11 cellular contexts compared by ENCODE assay signal in genomic region chr13:73325351-73326214, GRCh38.
DNase-seq lines count a peak whose midpoint lies in the region; ATAC-seq and TF ChIP-seq lines count a peak whose summit lies in the region.
"Had no signal": no experiment of that assay in that cellular context is flagged by ENCODE, and none has a peak within 500 bp of the region (broad histone marks: within the 10 kb centered on the region; RNA-seq: fewer than 3 reads in every experiment).

No MANE protein-coding gene starts in this region.

- no peaks in the 10 kb centered on the region for H3K9me2 ChIP-seq in MM.1S (replicated peaks; ENCODE audit: insufficient read depth, low read length)

- H3F3A ChIP-seq in MM.1S (ENCODE audit: insufficient read depth, low read length) = no peaks in the 10 kb centered on the region

- no peak overlapping the region for H3K4me3 ChIP-seq in MM.1S (ENCODE audit: low read length)

- H3K4me2 ChIP-seq in MM.1S (ENCODE audit: low read depth, low read length) = no peak overlapping the region

- no peak for TF ChIP-seq CTCF in MM.1S (IDR thresholded peaks at IDR 0.05; ENCODE audit: low read length)

- DNase-seq in Caki2 (ENCODE audit: low read depth) (peak; percentile 92), iris pigment epithelial cell (ENCODE audit: low read depth) (peak; percentile 42), MM.1S (no peak), retina (no peak), HuH-7.5 (ENCODE audit: low spot score) (no peak)
- no peak for DNase-seq in activated T-cell treated with anti-CD3 and anti-CD28 coated beads, Interleukin-2, amount 50 U/mL, for 48 hours
- DNase-seq: NCI-H1694 treated with DMSO at 0.1 percent for 48 hours, nephron progenitor cell, SHP77 treated with DMSO at 0.1 percent for 48 hours had no signal

- in situ Hi-C loops in Caki2 (cut with HindIII; ENCODE audit: low pct_unique_long_range_greater_than_20kb, low sequenced_read_pairs) = no loop called here

- no peaks in the 10 kb centered on the region for H3K4me1 ChIP-seq in MM.1S (ENCODE audit: low read length)

- H3K27ac ChIP-seq in MM.1S (ENCODE audit: low read length) = no peak overlapping the region

- H3K79me2 ChIP-seq in MM.1S (ENCODE audit: low read length) = no peaks in the 10 kb centered on the region

- no peak overlapping the region for H3K9ac ChIP-seq in MM.1S (ENCODE audit: low read length)

- no peaks in the 10 kb centered on the region for H3K27me3 ChIP-seq in MM.1S (replicated peaks; ENCODE audit: insufficient read depth, low read length)

- H3K9me3 ChIP-seq in MM.1S (replicated peaks; ENCODE audit: insufficient read depth, low read length) = no peaks in the 10 kb centered on the region

- H4K20me1 ChIP-seq in MM.1S (ENCODE audit: insufficient read depth, low read length) = no peaks in the 10 kb centered on the region

- no peak overlapping the region for H2AFZ ChIP-seq in MM.1S (ENCODE audit: low read length)

- H3K36me3 ChIP-seq in MM.1S (replicated peaks; ENCODE audit: insufficient read depth, low read length) = no peaks in the 10 kb centered on the region

- ATAC-seq in GM21447 (IDR thresholded peaks at IDR 0.05; ENCODE audit: unreplicated experiment) = peak; percentile 76
- ATAC-seq in HG03571 (IDR thresholded peaks at IDR 0.05; ENCODE audit: unreplicated experiment) = peak; percentile 79

Comparison
In these comparisons a context has a peak if more than half of its experiments do, and no peak if none do; other contexts are left out.
1. DNase-seq: peak in Caki2 (single experiment) and iris pigment epithelial cell (single experiment); none in activated T-cell treated with anti-CD3 and anti-CD28 coated beads, Interleukin-2, amount 50 U/mL, for 48 hours (0 of 2), MM.1S (single experiment), retina (single experiment) and HuH-7.5 (single experiment).